ENCODE assay signal across 18 cellular contexts in genomic region chr7:155202106-155202871, GRCh38.
DNase-seq lines count a peak whose midpoint lies in the region; ATAC-seq, FAIRE-seq and TF ChIP-seq lines count a peak whose summit lies in the region.
"Had no signal": no experiment of that assay in that cellular context is flagged by ENCODE, and none has a peak within 500 bp of the region (broad histone marks: within the 10 kb centered on the region; RNA-seq: fewer than 3 reads in every experiment).

No MANE protein-coding gene starts in this region.

- H3K4me1 ChIP-seq in MM.1S (ENCODE audit: low read length): peaks cover 7% of the 10 kb centered on the region
- no peaks in the 10 kb centered on the region for H3K4me1 ChIP-seq in HepG2 (ENCODE audit: insufficient read depth, low read length)
- H3K4me1 ChIP-seq: upper lobe of right lung had no signal

- H3K4me2 ChIP-seq in MM.1S (ENCODE audit: low read depth, low read length) (no peak overlapping the region), HepG2 (ENCODE audit: low read depth, low read length) (no peak overlapping the region)

- H3K9me3 ChIP-seq in MM.1S (replicated peaks; ENCODE audit: insufficient read depth, low read length): no peaks in the 10 kb centered on the region
- H3K9me3 ChIP-seq in HepG2 (ENCODE audit: low read length): no peaks in the 10 kb centered on the region
- H3K9me3 ChIP-seq: upper lobe of right lung had no signal

- TF ChIP-seq RAD21 in HepG2 (CRISPR knock-in tag; IDR thresholded peaks at IDR 0.05): no peak

- H3K79me2 ChIP-seq in MM.1S (ENCODE audit: low read length): no peaks in the 10 kb centered on the region
- no peaks in the 10 kb centered on the region for H3K79me2 ChIP-seq in HepG2 (ENCODE audit: insufficient read depth, low read length)

- no peaks in the 10 kb centered on the region for H3K9me2 ChIP-seq in MM.1S (replicated peaks; ENCODE audit: insufficient read depth, low read length)

- H3K9me3 Mint-ChIP-seq in activated CD4-positive, alpha-beta memory T cell treated with anti-CD3 and anti-CD28 coated beads, Interleukin-2, amount 10 ng/mL, durations not matched to agents 7 days and 5 days: peaks cover 7% of the 10 kb centered on the region
- H3K9me3 Mint-ChIP-seq in nephron progenitor cell: peaks cover 3% of the 10 kb centered on the region
- H3K9me3 Mint-ChIP-seq in type B pancreatic cell: no peaks in the 10 kb centered on the region

- H3K27me3 ChIP-seq in MM.1S (replicated peaks; ENCODE audit: insufficient read depth, low read length): no peaks in the 10 kb centered on the region
- peaks cover 0 to 9% of the 10 kb centered on the region in 2 experiments; a peak in 3 of 5 replicates for H3K27me3 ChIP-seq in HepG2 (ENCODE audit: control insufficient read depth in 1 of 2, insufficient read depth in 2 of 2, low read length in 2 of 2)
- H3K27me3 ChIP-seq: upper lobe of right lung had no signal

- no peak overlapping the region for H3K9ac ChIP-seq in MM.1S (ENCODE audit: low read length)
- H3K9ac ChIP-seq in HepG2 (ENCODE audit: insufficient read depth, low read depth, low read length): no peak overlapping the region

- H3K4me3 ChIP-seq in MM.1S (ENCODE audit: low read length) (no peak overlapping the region), HepG2 (replicated peaks in 1 of 3; ENCODE audit: insufficient read depth in 1 of 3, low read depth in 2 of 3, low read length in 3 of 3) (no peak overlapping the region)
- H3K4me3 ChIP-seq: lung, upper lobe of right lung had no signal

- no peak for TF ChIP-seq POLR2A in HepG2 (IDR thresholded peaks at IDR 0.05; ENCODE audit: insufficient read depth in 1 of 2, low read depth in 2 of 2, low read length in 2 of 2)

- BruUV-seq in HepG2 (replicated peaks; lab: Mats Ljungman, UMichigan): no TSS peak

- H3F3A ChIP-seq in MM.1S (ENCODE audit: insufficient read depth, low read length): 0 out of 2 replicates have a peak, but pooled peaks cover 6% of the 10 kb centered on the region

- CTCF ChIA-PET in activated CD4-positive, alpha-beta memory T cell treated with anti-CD3 and anti-CD28 coated beads, Interleukin-2, amount 10 ng/mL, durations not matched to agents 7 days and 5 days (lab: Charles Lee): interaction anchor here (1.4 kb wide), 1 partner anchor 275 kb away, joined by 4 read pairs; no protein-coding TSS in a partner anchor
- CTCF ChIA-PET in HepG2 (lab: Yijun Ruan, JAX; ENCODE audit: low intra/inter-chr PET ratio, low total read pairs): no interaction called here

- peak; percentile 60 for DNase-seq in activated effector memory CD4-positive, alpha-beta T cell treated with anti-CD3 and anti-CD28 coated beads, Interleukin-2, amount 50 U/mL, for 16 hours
- no peak for DNase-seq in activated effector memory CD4-positive, alpha-beta T cell treated with Interleukin-2 at 50 U/mL for 16 hours
- DNase-seq in activated CD4-positive, alpha-beta memory T cell treated with anti-CD3 and anti-CD28 coated beads, Interleukin-2, amount 10 ng/mL, durations not matched to agents 7 days and 5 days: no peak
- DNase-seq in nephron progenitor cell: no peak
- DNase-seq in type B pancreatic cell (ENCODE audit: extremely low spot score, unreplicated experiment): no peak
- DNase-seq in MM.1S: no peak
- no peak for DNase-seq in HepG2 (ENCODE audit: low spot score)
- DNase-seq: activated gamma-delta T cell, amniotic stem cell, HCEC 1CT, kidney glomerular epithelial cell, NCI-H2171, NCI-H524 treated with DMSO at 0.1 percent for 48 hours, RPMI8226, upper lobe of right lung, WERI-Rb-1 had no signal

- FAIRE-seq in HepG2 (lab: Jason Lieb, UNC): no peak
- FAIRE-seq: bronchial epithelial cell had no signal

- H3K27ac Mint-ChIP-seq in activated CD4-positive, alpha-beta memory T cell treated with anti-CD3 and anti-CD28 coated beads, Interleukin-2, amount 10 ng/mL, durations not matched to agents 7 days and 5 days: peak overlapping the region; percentile 10
- peak overlapping the region; percentile 44 for H3K27ac Mint-ChIP-seq in nephron progenitor cell
- peak overlapping the region; percentile 32 for H3K27ac Mint-ChIP-seq in type B pancreatic cell

- H4K20me1 ChIP-seq in MM.1S (ENCODE audit: insufficient read depth, low read length): no peaks in the 10 kb centered on the region
- no peaks in the 10 kb centered on the region for H4K20me1 ChIP-seq in HepG2 (ENCODE audit: insufficient read depth, low read length)

- TF ChIP-seq CTCF in nephron progenitor cell (IDR thresholded peaks at IDR 0.05) (no peak), type B pancreatic cell (conservative IDR thresholded peaks at IDR 0.05) (no peak), MM.1S (IDR thresholded peaks at IDR 0.05; ENCODE audit: low read length) (no peak), HepG2 (CRISPR knock-in tag; IDR thresholded peaks at IDR 0.05) (no peak)

- whole genome bisulfite sequencing in HepG2 (ENCODE audit: low lambda C conversion rate): 20% methylated on average over 8 of the region's 15 CpGs

- no peak for TF ChIP-seq EP300 in HepG2 (IDR thresholded peaks at IDR 0.05; ENCODE audit: low read depth in 2 of 2, low read length in 2 of 2)
- TF ChIP-seq EP300 in HepG2 (CRISPR knock-in tag; IDR thresholded peaks at IDR 0.05; ENCODE audit: borderline replicate concordance): no peak

- no peaks in the 10 kb centered on the region for H3K27me3 Mint-ChIP-seq in activated CD4-positive, alpha-beta memory T cell treated with anti-CD3 and anti-CD28 coated beads, Interleukin-2, amount 10 ng/mL, durations not matched to agents 7 days and 5 days
- H3K27me3 Mint-ChIP-seq in nephron progenitor cell (ENCODE audit: low read depth, poor library complexity): peaks cover 3% of the 10 kb centered on the region
- H3K27me3 Mint-ChIP-seq in type B pancreatic cell: no peaks in the 10 kb centered on the region

- POLR2A ChIA-PET in activated CD4-positive, alpha-beta memory T cell treated with anti-CD3 and anti-CD28 coated beads, Interleukin-2, amount 10 ng/mL, durations not matched to agents 7 days and 5 days (lab: Charles Lee): interaction anchor here (9.9 kb wide), 1 partner anchor 95 kb away, joined by 305 read pairs; the partner anchor contains the start of gene INSIG1
- POLR2A ChIA-PET in HepG2 (lab: Yijun Ruan, JAX): no interaction called here

- no peak; the same call in 1 of the 3 replicates for ATAC-seq in HepG2
- ATAC-seq: upper lobe of right lung had no signal

- H3K4me3 Mint-ChIP-seq in activated CD4-positive, alpha-beta memory T cell treated with anti-CD3 and anti-CD28 coated beads, Interleukin-2, amount 10 ng/mL, durations not matched to agents 7 days and 5 days: no peak overlapping the region
- H3K4me3 Mint-ChIP-seq in nephron progenitor cell (no peak overlapping the region), type B pancreatic cell (no peak overlapping the region)

- in situ Hi-C loops in HepG2 (cut with HindIII; ENCODE audit: extremely low pct_ligation_motif_present, low pct_unique_long_range_greater_than_20kb): no loop called here

- H3K27ac ChIP-seq in MM.1S (ENCODE audit: low read length) (no peak overlapping the region), HepG2 (ENCODE audit: extremely low read length, insufficient read depth, low read length) (no peak overlapping the region)
- H3K27ac ChIP-seq: upper lobe of right lung, WERI-Rb-1 had no signal

- intact Hi-C loops in HepG2 (cut with micrococcal nuclease; ENCODE audit: unreplicated experiment): no loop called here

- peaks cover 62% of the 10 kb centered on the region for H3K4me1 Mint-ChIP-seq in activated CD4-positive, alpha-beta memory T cell treated with anti-CD3 and anti-CD28 coated beads, Interleukin-2, amount 10 ng/mL, durations not matched to agents 7 days and 5 days
- peaks cover 42% of the 10 kb centered on the region for H3K4me1 Mint-ChIP-seq in nephron progenitor cell
- peaks cover 15% of the 10 kb centered on the region for H3K4me1 Mint-ChIP-seq in type B pancreatic cell (ENCODE audit: unreplicated experiment)

- H2AFZ ChIP-seq in MM.1S (ENCODE audit: low read length) (no peak overlapping the region), HepG2 (ENCODE audit: low read length) (no peak overlapping the region)

- H3K36me3 ChIP-seq in MM.1S (replicated peaks; ENCODE audit: insufficient read depth, low read length): no peaks in the 10 kb centered on the region
- H3K36me3 ChIP-seq in HepG2 (replicated peaks in 1 of 2; ENCODE audit: control insufficient read depth in 1 of 2, insufficient read depth in 2 of 2, low read length in 2 of 2): no peaks in the 10 kb centered on the region
- H3K36me3 ChIP-seq: upper lobe of right lung, WERI-Rb-1 had no signal

- peaks cover 7% of the 10 kb centered on the region for H3K36me3 Mint-ChIP-seq in activated CD4-positive, alpha-beta memory T cell treated with anti-CD3 and anti-CD28 coated beads, Interleukin-2, amount 10 ng/mL, durations not matched to agents 7 days and 5 days (ENCODE audit: low read depth)
- H3K36me3 Mint-ChIP-seq in nephron progenitor cell (ENCODE audit: low read depth) (no peaks in the 10 kb centered on the region), type B pancreatic cell (no peaks in the 10 kb centered on the region)

TF ChIP-seq in HepG2, 621 proteins besides CTCF, POLR2A, EP300 and RAD21:
- TF ChIP-seq SIN3B (IDR thresholded peaks at IDR 0.05; ENCODE audit: low read length) (no peak), BCL3 (CRISPR knock-in tag; IDR thresholded peaks at IDR 0.05) (no peak), CC2D1A (CRISPR knock-in tag; IDR thresholded peaks at IDR 0.05) (no peak), REL (CRISPR knock-in tag; conservative IDR thresholded peaks at IDR 0.05) (no peak)
